ENCODE assay signal across 29 cellular contexts in the genomic region with DNA sequence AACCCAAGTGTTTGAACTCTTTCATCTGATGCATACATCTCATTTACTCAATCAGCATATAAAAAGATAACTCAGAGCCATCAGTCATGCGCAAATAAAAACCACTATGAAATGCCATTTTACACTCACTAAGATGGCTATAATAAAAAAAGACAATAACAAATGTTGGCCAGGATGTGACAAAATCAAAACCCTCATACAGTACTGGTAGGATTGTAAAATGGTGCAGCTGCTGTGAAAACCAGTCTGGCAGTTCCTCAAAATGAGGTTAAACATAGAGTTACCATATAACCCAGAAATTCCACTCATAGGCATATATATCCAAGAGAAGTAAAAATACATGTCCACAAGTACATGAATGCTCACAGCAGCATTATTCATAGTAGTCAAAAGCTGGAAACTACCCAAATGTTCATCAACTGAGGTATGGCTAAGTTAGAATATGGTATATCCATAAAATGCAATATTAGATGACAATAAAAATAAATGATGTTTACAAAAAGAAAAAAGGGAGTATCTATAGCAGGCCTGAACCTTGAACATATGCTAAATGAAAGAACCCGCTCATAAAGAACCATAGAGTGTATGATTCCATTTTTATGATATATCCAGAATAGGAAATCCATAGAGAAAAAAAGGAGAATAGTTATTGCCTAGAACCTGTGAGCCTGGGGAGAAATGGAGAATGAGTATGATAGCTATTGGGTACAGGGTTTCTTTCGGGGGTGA.
"Had no signal": no experiment of that assay in that cellular context is flagged by ENCODE, and none has a peak within 500 bp of the region (broad histone marks: within the 10 kb centered on the region; RNA-seq: fewer than 3 reads in every experiment).

No MANE protein-coding gene starts in this region.

- DNase-seq: nephron progenitor cell; nucleus accumbens; posterior cingulate gyrus; psoas muscle; right cardiac atrium; right lobe of liver; sigmoid colon; small intestine; stimulated activated CD4-positive, alpha-beta T cell treated with anti-CD3 and anti-CD28 coated beads, Interleukin-15, amount 100 ng/mL, for 24 hours; stimulated activated CD4-positive, alpha-beta T cell treated with anti-CD3 and anti-CD28 coated beads, Interleukin-2, amount 100 ng/mL, for 24 hours; stimulated activated CD4-positive, alpha-beta T cell treated with anti-CD3 and anti-CD28 coated beads, Interleukin-2, amount 100 ng/mL, for 48 hours; stimulated activated CD4-positive, alpha-beta T cell treated with anti-CD3 and anti-CD28 coated beads, Interleukin-4, amount 100 ng/mL, for 24 hours; stimulated activated naive B cell treated with anti-CD40 and anti-IgM and Interleukin-4, amounts not matched to agents 10 μg/mL and 1 μg/mL and 100 μg/mL, for 72 hours; stimulated activated naive CD4-positive, alpha-beta T cell treated with Interleukin-2 at 50 U/mL for 16 hours; stomach; thyroid gland; trophoblast cell; upper lobe of left lung had no signal

- H2AFZ ChIP-seq: parathyroid adenoma had no signal

- H3K36me3 Mint-ChIP-seq: natural killer cell treated with Interleukin-12 subunit alpha and Interleukin-12 subunit beta and Interleukin-15 and Interleukin-18, amount 100 ng/mL, for 72 hours; stimulated activated effector memory CD8-positive, alpha-beta T cell treated with anti-CD3 and anti-CD28 coated beads, Interleukin-12 subunit alpha, Interleukin-12 subunit beta, amount 100 ng/mL, for 72 hours; stimulated activated naive B cell treated with anti-CD40 and anti-IgM and Interleukin-4, amounts not matched to agents 10 μg/mL and 1 μg/mL and 100 μg/mL, for 72 hours had no signal

- H3K27me3 Mint-ChIP-seq: stimulated activated naive B cell treated with anti-CD40 and anti-IgM and Interleukin-4, amounts not matched to agents 10 μg/mL and 1 μg/mL and 100 μg/mL, for 72 hours had no signal

- H3K9me3 Mint-ChIP-seq: natural killer cell treated with Interleukin-12 subunit alpha and Interleukin-12 subunit beta and Interleukin-15 and Interleukin-18, amount 100 ng/mL, for 72 hours; stimulated activated effector memory CD8-positive, alpha-beta T cell treated with anti-CD3 and anti-CD28 coated beads, Interleukin-12 subunit alpha, Interleukin-12 subunit beta, amount 100 ng/mL, for 72 hours; stimulated activated naive B cell treated with anti-CD40 and anti-IgM and Interleukin-4, amounts not matched to agents 10 μg/mL and 1 μg/mL and 100 μg/mL, for 72 hours; stimulated activated naive CD8-positive, alpha-beta T cell treated with anti-CD3 and anti-CD28 coated beads, Interleukin-15, Interleukin-2, amounts not matched to agents 100 ng/mL and 50 ng/mL, for 24 hours had no signal

- H3K27ac ChIP-seq: neutrophil, parathyroid adenoma, psoas muscle, right lobe of liver, sigmoid colon, stomach, thoracic aorta, thyroid gland, tibial nerve, upper lobe of left lung, vagina had no signal

- H3K4me1 Mint-ChIP-seq: neural crest cell; stimulated activated effector memory CD8-positive, alpha-beta T cell treated with anti-CD3 and anti-CD28 coated beads, Interleukin-12 subunit alpha, Interleukin-12 subunit beta, amount 100 ng/mL, for 72 hours; stimulated activated naive B cell treated with anti-CD40 and anti-IgM and Interleukin-4, amounts not matched to agents 10 μg/mL and 1 μg/mL and 100 μg/mL, for 72 hours had no signal

- H3K27ac Mint-ChIP-seq: natural killer cell treated with Interleukin-12 subunit alpha and Interleukin-12 subunit beta and Interleukin-15 and Interleukin-18, amount 100 ng/mL, for 72 hours; nephron progenitor cell; progenitor cell of endocrine pancreas; stimulated activated effector memory CD8-positive, alpha-beta T cell treated with anti-CD3 and anti-CD28 coated beads, Interleukin-12 subunit alpha, Interleukin-12 subunit beta, amount 100 ng/mL, for 72 hours; stimulated activated naive B cell treated with anti-CD40 and anti-IgM and Interleukin-4, amounts not matched to agents 10 μg/mL and 1 μg/mL and 100 μg/mL, for 72 hours; stimulated activated naive CD8-positive, alpha-beta T cell treated with anti-CD3 and anti-CD28 coated beads, Interleukin-15, Interleukin-2, amounts not matched to agents 100 ng/mL and 50 ng/mL, for 24 hours had no signal

- H3K4me3 Mint-ChIP-seq: natural killer cell treated with Interleukin-12 subunit alpha and Interleukin-12 subunit beta and Interleukin-15 and Interleukin-18, amount 100 ng/mL, for 72 hours; nephron progenitor cell; neural crest cell; stimulated activated effector memory CD8-positive, alpha-beta T cell treated with anti-CD3 and anti-CD28 coated beads, Interleukin-12 subunit alpha, Interleukin-12 subunit beta, amount 100 ng/mL, for 72 hours; stimulated activated naive B cell treated with anti-CD40 and anti-IgM and Interleukin-4, amounts not matched to agents 10 μg/mL and 1 μg/mL and 100 μg/mL, for 72 hours; stimulated activated naive CD8-positive, alpha-beta T cell treated with anti-CD3 and anti-CD28 coated beads, Interleukin-15, Interleukin-2, amounts not matched to agents 100 ng/mL and 50 ng/mL, for 24 hours had no signal

- H3K4me3 ChIP-seq: psoas muscle, right lobe of liver, sigmoid colon, stomach, thoracic aorta, thyroid gland, tibial nerve, upper lobe of left lung, vagina had no signal

- FAIRE-seq: small intestine, urothelium cell line had no signal

- H3K27me3 ChIP-seq: neutrophil, right lobe of liver, sigmoid colon, stomach, thyroid gland, tibial nerve, upper lobe of left lung, vagina had no signal

- H3K79me2 ChIP-seq: parathyroid adenoma had no signal

- H3K9me3 ChIP-seq: neutrophil, psoas muscle, right lobe of liver, sigmoid colon, stomach, thoracic aorta, thyroid gland, tibial nerve, upper lobe of left lung, vagina had no signal

- H3K4me1 ChIP-seq: psoas muscle, right lobe of liver, sigmoid colon, stomach, thyroid gland, tibial nerve, upper lobe of left lung, vagina had no signal

- H3K36me3 ChIP-seq: neutrophil, right lobe of liver, sigmoid colon, stomach, thoracic aorta, thyroid gland, tibial nerve, upper lobe of left lung, vagina had no signal

- ATAC-seq: natural killer cell treated with Interleukin-12 subunit alpha and Interleukin-12 subunit beta and Interleukin-15 and Interleukin-18, amount 100 ng/mL, for 72 hours; psoas muscle; right cardiac atrium; right lobe of liver; stimulated activated naive B cell treated with anti-CD40 and anti-IgM and Interleukin-4, amounts not matched to agents 10 μg/mL and 1 μg/mL and 100 μg/mL, for 72 hours had no signal
